Comparison of ENCODE assay signal across 1 cellular context in genomic region chr9:70418822-70419545, GRCh38.
TF ChIP-seq lines count a peak whose summit lies in the region.

No MANE protein-coding gene starts in this region.

TF ChIP-seq in HepG2, 621 proteins besides CTCF, POLR2A, EP300 and RAD21 (continued from another document and continues in another):
- TF ChIP-seq NFAT5 (CRISPR knock-in tag; IDR thresholded peaks at IDR 0.05), result no peak
- no peak for TF ChIP-seq ATF6 (CRISPR knock-in tag; conservative IDR thresholded peaks at IDR 0.05)
- TF ChIP-seq GZF1 (CRISPR knock-in tag; IDR thresholded peaks at IDR 0.05), result no peak
- no peak for TF ChIP-seq ZNF260 (CRISPR knock-in tag; IDR thresholded peaks at IDR 0.05; ENCODE audit: borderline replicate concordance, low read depth)
- peak; percentile 14; the same call in 1 of the 2 replicates for TF ChIP-seq EEA1 (CRISPR knock-in tag; IDR thresholded peaks at IDR 0.05; ENCODE audit: borderline replicate concordance)
- peak; percentile 38 for TF ChIP-seq ZNF777 (CRISPR knock-in tag; IDR thresholded peaks at IDR 0.05)
- peak; percentile 53; the same call in 1 of the 2 replicates for TF ChIP-seq NFYC (CRISPR knock-in tag; IDR thresholded peaks at IDR 0.05)
- TF ChIP-seq GPN1 (CRISPR knock-in tag; IDR thresholded peaks at IDR 0.05; ENCODE audit: borderline replicate concordance), result no peak
- no peak for TF ChIP-seq PRMT3 (CRISPR knock-in tag; IDR thresholded peaks at IDR 0.05; ENCODE audit: borderline replicate concordance, low read depth)
- no peak for TF ChIP-seq PLRG1 (conservative IDR thresholded peaks at IDR 0.05)
- no peak for TF ChIP-seq ZNF256 (CRISPR knock-in tag; conservative IDR thresholded peaks at IDR 0.05)
- TF ChIP-seq TEF (CRISPR knock-in tag; IDR thresholded peaks at IDR 0.05), result no peak
- TF ChIP-seq ZNF607 (CRISPR knock-in tag; IDR thresholded peaks at IDR 0.05; ENCODE audit: borderline replicate concordance), result no peak
- TF ChIP-seq ZNF646 (CRISPR knock-in tag; IDR thresholded peaks at IDR 0.05), result no peak
- TF ChIP-seq, protein P1, sequence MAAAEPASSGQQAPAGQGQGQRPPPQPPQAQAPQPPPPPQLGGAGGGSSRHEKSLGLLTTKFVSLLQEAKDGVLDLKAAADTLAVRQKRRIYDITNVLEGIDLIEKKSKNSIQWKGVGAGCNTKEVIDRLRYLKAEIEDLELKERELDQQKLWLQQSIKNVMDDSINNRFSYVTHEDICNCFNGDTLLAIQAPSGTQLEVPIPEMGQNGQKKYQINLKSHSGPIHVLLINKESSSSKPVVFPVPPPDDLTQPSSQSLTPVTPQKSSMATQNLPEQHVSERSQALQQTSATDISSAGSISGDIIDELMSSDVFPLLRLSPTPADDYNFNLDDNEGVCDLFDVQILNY (CRISPR knock-in tag; conservative IDR thresholded peaks at IDR 0.05), result no peak
- no peak for TF ChIP-seq SSRP1 (CRISPR knock-in tag; IDR thresholded peaks at IDR 0.05)
- no peak for TF ChIP-seq RFXANK (CRISPR knock-in tag; IDR thresholded peaks at IDR 0.05)
- no peak for TF ChIP-seq MATR3 (CRISPR knock-in tag; IDR thresholded peaks at IDR 0.05)
- TF ChIP-seq ZNF510 (CRISPR knock-in tag; IDR thresholded peaks at IDR 0.05; ENCODE audit: low read depth), result no peak
- TF ChIP-seq YEATS2 (CRISPR knock-in tag; IDR thresholded peaks at IDR 0.05; ENCODE audit: borderline replicate concordance), result no peak
- TF ChIP-seq TAF15 (IDR thresholded peaks at IDR 0.05; ENCODE audit: low read depth, low read length, poor library complexity, severe bottlenecking), result peak; percentile 18
- peak; percentile 35; the same call in 1 of the 2 replicates for TF ChIP-seq ZNF790 (CRISPR knock-in tag; IDR thresholded peaks at IDR 0.05; ENCODE audit: borderline replicate concordance)
- TF ChIP-seq ZKSCAN5 (CRISPR knock-in tag; IDR thresholded peaks at IDR 0.05), result no peak
- no peak for TF ChIP-seq MAFF (IDR thresholded peaks at IDR 0.05; ENCODE audit: low read depth, low read length)
- no peak; the same call in 1 of the 2 replicates for TF ChIP-seq KDM5A (IDR thresholded peaks at IDR 0.05; ENCODE audit: borderline replicate concordance, low read length)
- no peak; the same call in 1 of the 2 replicates for TF ChIP-seq ZMYM2 (CRISPR knock-in tag; IDR thresholded peaks at IDR 0.05)
- TF ChIP-seq ZNF292 (CRISPR knock-in tag; IDR thresholded peaks at IDR 0.05; ENCODE audit: borderline replicate concordance, low read depth), result no peak
- peak; percentile 82 for TF ChIP-seq BHLHE40 (IDR thresholded peaks at IDR 0.05; ENCODE audit: low read length)
- no peak for TF ChIP-seq DR1 (CRISPR knock-in tag; IDR thresholded peaks at IDR 0.05)
- peak; percentile 55 for TF ChIP-seq U2AF1 (optimal IDR thresholded peaks at IDR 0.05; ENCODE audit: low read depth, low read length)
- no peak for TF ChIP-seq HOXD1 (CRISPR knock-in tag; IDR thresholded peaks at IDR 0.05)
- TF ChIP-seq HMGA1 (CRISPR knock-in tag; conservative IDR thresholded peaks at IDR 0.05), result no peak
- TF ChIP-seq ZMYM4 (CRISPR knock-in tag; IDR thresholded peaks at IDR 0.05), result no peak; the same call in 1 of the 2 replicates
- TF ChIP-seq ZFP36 (IDR thresholded peaks at IDR 0.05; ENCODE audit: borderline replicate concordance, low read depth, low read length, partially characterized antibody), result no peak
- TF ChIP-seq CBFB (CRISPR knock-in tag; IDR thresholded peaks at IDR 0.05), result no peak
- no peak for TF ChIP-seq DMAP1 (CRISPR knock-in tag; IDR thresholded peaks at IDR 0.05)
- TF ChIP-seq RBM39 (IDR thresholded peaks at IDR 0.05; ENCODE audit: low read depth, low read length, poor library complexity, severe bottlenecking), result peak; percentile 70
- TF ChIP-seq ARID2 (CRISPR knock-in tag; IDR thresholded peaks at IDR 0.05; ENCODE audit: borderline replicate concordance), result no peak
